ENCODE assay signal across 8 cellular contexts in genomic region chr10:58282615-58283014, GRCh38. TPM values are rescaled to one million over a fixed set of nuclear protein-coding genes. Genes with fewer than 3 reads are reported as not detected.
A peak's percentile ranks its signal among the peaks of the same experiment; 100 is the strongest.
DNase-seq lines count a peak whose midpoint lies in the region; ATAC-seq, FAIRE-seq and TF ChIP-seq lines count a peak whose summit lies in the region.

No MANE protein-coding gene starts in this region.

- H3K27ac ChIP-seq in colonic mucosa = no peak overlapping the region

- ATAC-seq in GM19035 (IDR thresholded peaks at IDR 0.05; ENCODE audit: unreplicated experiment) (peak; percentile 99), HG02852 (IDR thresholded peaks at IDR 0.05; ENCODE audit: unreplicated experiment) (peak; percentile 97), left lobe of liver (peak; percentile 46)

- DNase-seq in SIG-M5 (lab: John Stamatoyannopoulos, UW) (peak; percentile 64), left lobe of liver (ENCODE audit: low spot score) (no peak), NCI-H2196 (lab: John Stamatoyannopoulos, UW; ENCODE audit: unreplicated experiment) (no peak), D721Med (ENCODE audit: insufficient read length, low spot score) (no peak), islet precursor cell (no peak), colonic mucosa (no peak)

- no peak overlapping the region for H3K9ac ChIP-seq in colonic mucosa (ENCODE audit: low read depth in 2 of 2, low read length in 2 of 2)

- no peaks in the 10 kb centered on the region for H3K4me1 ChIP-seq in colonic mucosa

- TF ChIP-seq CTCF in D721Med (IDR thresholded peaks at IDR 0.05; ENCODE audit: insufficient read depth, missing control alignments) (no peak), colonic mucosa (IDR thresholded peaks at IDR 0.05) (no peak)

- no peaks in the 10 kb centered on the region for H3K27me3 ChIP-seq in colonic mucosa

- H3K9me3 ChIP-seq in colonic mucosa = no peaks in the 10 kb centered on the region

- intact Hi-C loops in colonic mucosa (cut with DNase I) = no loop called here

- H3K4me3 ChIP-seq in colonic mucosa = no peak overlapping the region

- FAIRE-seq in D721Med (lab: Jason Lieb, UNC) = no peak

- no peaks in the 10 kb centered on the region for H3K36me3 ChIP-seq in colonic mucosa

RNA-seq across cellular contexts. Expression of gene CISD1, which starts 13.7 kb away (rescaled TPM):
- 26.9 TPM for total RNA-seq in left lobe of liver
- total RNA-seq in colonic mucosa = 10 to 100 TPM; 52.5 to 57.9 TPM

RNA-seq across cellular contexts. Expression of gene IPMK, which starts 14.9 kb away (rescaled TPM):
- 2.8 TPM for total RNA-seq in left lobe of liver
- 10 to 100 TPM; 10.4 to 34.6 TPM for total RNA-seq in colonic mucosa

RNA-seq across cellular contexts. Expression of gene UBE2D1, which starts 52.2 kb away (rescaled TPM):
- 2.2 TPM for total RNA-seq in left lobe of liver
- total RNA-seq in colonic mucosa = 10 to 100 TPM; 14.6 to 18.4 TPM

Comparison
In these comparisons a context has a peak if more than half of its experiments do, and no peak if none do; other contexts are left out.
1. ATAC-seq: peak in every context shown above with its lines; median percentile 99 in GM19035; 97 in HG02852; 46 in left lobe of liver.